13 cellular contexts compared by ENCODE assay signal in genomic region chr12:39605501-39605900, GRCh38. TPM values are rescaled to one million over a fixed set of nuclear protein-coding genes. Genes with fewer than 3 reads are reported as not detected.
DNase-seq lines count a peak whose midpoint lies in the region; ATAC-seq, FAIRE-seq and TF ChIP-seq lines count a peak whose summit lies in the region.
"Had no signal": no experiment of that assay in that cellular context is flagged by ENCODE, and none has a peak within 500 bp of the region (broad histone marks: within the 10 kb centered on the region; RNA-seq: fewer than 3 reads in every experiment).

No MANE protein-coding gene starts in this region.

- DNase-seq in G401 (ENCODE audit: low spot score) (peak; percentile 91), bronchial epithelial cell (ENCODE audit: low read depth) (peak; percentile 86), mesendoderm (peak; percentile 45), DMS153 treated with DMSO at 0.1 percent for 48 hours (lab: John Stamatoyannopoulos, UW; ENCODE audit: unreplicated experiment) (no peak), HuH-7.5 (ENCODE audit: low spot score) (no peak), Right ventricle myocardium inferior (ENCODE audit: missing footprints) (no peak)
- DNase-seq: activated naive CD4-positive, alpha-beta T cell treated with anti-CD3 and anti-CD28 coated beads for 36 hours; left colon; naive thymus-derived CD8-positive, alpha-beta T cell; NCI-H2171 treated with DMSO at 0.1 percent for 48 hours; retina had no signal

- H2BK120ac ChIP-seq in mesendoderm (ENCODE audit: low read depth, low read length), result no peak overlapping the region

- H3K4me3 ChIP-seq in KMS-11 (IDR thresholded peaks at IDR 0.05; ENCODE audit: insufficient read depth, low read depth, low read length) (no peak overlapping the region), bronchial epithelial cell (ENCODE audit: low read depth, low read length) (no peak overlapping the region), mesendoderm (ENCODE audit: low read length) (no peak overlapping the region)

- H3K79me1 ChIP-seq in mesendoderm (ENCODE audit: low read length), result no peaks in the 10 kb centered on the region

- H3K79me2 ChIP-seq in KMS-11 (ENCODE audit: insufficient read depth, low read depth) (peaks cover 16% of the 10 kb centered on the region), mesendoderm (ENCODE audit: control insufficient read depth, insufficient read depth, low read length) (no peaks in the 10 kb centered on the region)

- H4K8ac ChIP-seq in mesendoderm (ENCODE audit: low read depth, low read length), result no peak overlapping the region

- H3K56ac ChIP-seq in mesendoderm (ENCODE audit: low read length), result no peak overlapping the region

- H3K23ac ChIP-seq in mesendoderm (ENCODE audit: low read length), result no peak overlapping the region

- H3K9ac ChIP-seq in KMS-11 (no peak overlapping the region), mesendoderm (ENCODE audit: low read length) (no peak overlapping the region)

- no peak overlapping the region for H4K5ac ChIP-seq in mesendoderm (ENCODE audit: low read length)

- no peak overlapping the region for H2AK5ac ChIP-seq in mesendoderm (ENCODE audit: low read length)

- intact Hi-C loops in Right ventricle myocardium inferior (cut with DNase I), result no loop called here

- H2BK5ac ChIP-seq in mesendoderm (ENCODE audit: low read length), result no peak overlapping the region

- no peak overlapping the region for H2BK15ac ChIP-seq in mesendoderm (replicated peaks; ENCODE audit: low read depth)

- no peak overlapping the region for H3K18ac ChIP-seq in mesendoderm (ENCODE audit: low read length)

- H3K27ac ChIP-seq in KMS-11 (no peak overlapping the region), mesendoderm (ENCODE audit: low read depth, low read length) (no peak overlapping the region)

- H3K36me3 ChIP-seq in KMS-11 (ENCODE audit: insufficient read depth) (no peaks in the 10 kb centered on the region), bronchial epithelial cell (ENCODE audit: control insufficient read depth, insufficient read depth, low read length) (no peaks in the 10 kb centered on the region), mesendoderm (ENCODE audit: control insufficient read depth, insufficient read depth, low read length) (no peaks in the 10 kb centered on the region)

- no peak overlapping the region for H3K4ac ChIP-seq in mesendoderm (ENCODE audit: low read depth, low read length)

- H3K27me3 ChIP-seq in KMS-11 (ENCODE audit: insufficient read depth, low read depth), result no peaks in the 10 kb centered on the region
- no peaks in the 10 kb centered on the region for H3K27me3 ChIP-seq in bronchial epithelial cell (ENCODE audit: control insufficient read depth, insufficient read depth, low read length)
- no peaks in the 10 kb centered on the region for H3K27me3 ChIP-seq in mesendoderm (ENCODE audit: insufficient read depth, low read length, poor library complexity)

- peaks cover 25% of the 10 kb centered on the region for H3K4me1 ChIP-seq in KMS-11 (ENCODE audit: low read depth, poor library complexity, severe bottlenecking)
- H3K4me1 ChIP-seq in mesendoderm (ENCODE audit: control insufficient read depth, low read depth, low read length), result no peaks in the 10 kb centered on the region

- no peak for TF ChIP-seq CTCF in KMS-11 (conservative IDR thresholded peaks at IDR 0.05; ENCODE audit: low read depth, low read length)
- no peak for TF ChIP-seq CTCF in bronchial epithelial cell (IDR thresholded peaks at IDR 0.05; ENCODE audit: insufficient read depth, low read length, severe bottlenecking)

- H4K20me1 ChIP-seq in KMS-11 (ENCODE audit: insufficient read depth), result no peaks in the 10 kb centered on the region

- no peak overlapping the region for H2AFZ ChIP-seq in KMS-11 (ENCODE audit: low read depth)

- WGBS in mesendoderm (ENCODE audit: extremely low coverage, insufficient coverage, low lambda C conversion rate), result no CpG with 5 or more reads among the region's 1 CpG

- ATAC-seq in Right ventricle myocardium inferior, result no peak
- ATAC-seq: left colon had no signal

- no peak for FAIRE-seq in bronchial epithelial cell (lab: Jason Lieb, UNC)
- FAIRE-seq: G401.6 had no signal

- in situ Hi-C loops in G401 (cut with HindIII; ENCODE audit: low sequenced_read_pairs), result no loop called here

- H3K4me2 ChIP-seq in KMS-11 (0 out of 2 replicates have a peak overlapping the region, but pooled peaks have one; percentile 12), mesendoderm (ENCODE audit: low read length) (no peak overlapping the region)

RNA-seq across cellular contexts. Expression of gene ABCD2, which starts 14.1 kb away (rescaled TPM):
- total RNA-seq in G401 (2014; rRNA removed; shearing (Covaris generic)), result not detected in 2 replicates
- not detected in 2 replicates for total RNA-seq in bronchial epithelial cell
- under 0.01 TPM for polyA plus RNA-seq in mesendoderm (2013, experiment 1 of 2)
- polyA plus RNA-seq in mesendoderm (2013, experiment 2 of 2), result 0.01 TPM
- 9.4 TPM for total RNA-seq in Right ventricle myocardium inferior

Comparison
In these comparisons a context has a peak if more than half of its experiments do, and no peak if none do; other contexts are left out.
1. DNase-seq: peak in G401 (single experiment), bronchial epithelial cell (single experiment) and mesendoderm (single experiment); none in DMS153 treated with DMSO at 0.1 percent for 48 hours (single experiment), HuH-7.5 (single experiment) and Right ventricle myocardium inferior (single experiment).
2. RNA of gene ABCD2, which starts 14.1 kb away (total RNA-seq): 9.4 TPM in Right ventricle myocardium inferior (single experiment); not detected in G401 and not detected in bronchial epithelial cell; every median in the first group is over 10 times any median in the second.